ENCODE assay signal across 23 cellular contexts in genomic region chr4:156547891-156548290, GRCh38.
DNase-seq lines count a peak whose midpoint lies in the region; TF ChIP-seq lines count a peak whose summit lies in the region.
"Had no signal": no experiment of that assay in that cellular context is flagged by ENCODE, and none has a peak within 500 bp of the region (broad histone marks: within the 10 kb centered on the region; RNA-seq: fewer than 3 reads in every experiment).

No MANE protein-coding gene starts in this region.

- H3K27me3 ChIP-seq in osteoblast (ENCODE audit: insufficient read depth, low read length) (no peaks in the 10 kb centered on the region), neural progenitor cell (no peaks in the 10 kb centered on the region)
- H3K27me3 ChIP-seq: upper lobe of left lung had no signal

- H3K4me3 ChIP-seq in choroid plexus epithelial cell (ENCODE audit: low read depth, low read length) (no peak overlapping the region), osteoblast (ENCODE audit: insufficient read depth, low read length) (no peak overlapping the region), neural progenitor cell (no peak overlapping the region)
- H3K4me3 ChIP-seq: upper lobe of left lung had no signal

- no peaks in the 10 kb centered on the region for H3K27me3 Mint-ChIP-seq in neural progenitor cell (ENCODE audit: insufficient read depth, low read depth)
- H3K27me3 Mint-ChIP-seq: activated CD4-positive, alpha-beta T cell treated with anti-CD3 and anti-CD28 coated beads, Interleukin-2, amount 10 ng/mL, durations not matched to agents 7 days and 5 days; activated CD8-positive, alpha-beta memory T cell treated with anti-CD3 and anti-CD28 coated beads, Interleukin-2, amount 10 ng/mL, durations not matched to agents 7 days and 5 days; central memory CD8-positive, alpha-beta T cell; progenitor cell of endocrine pancreas had no signal

- TF ChIP-seq CTCF in choroid plexus epithelial cell (conservative IDR thresholded peaks at IDR 0.05; ENCODE audit: low read depth, low read length) (no peak), osteoblast (IDR thresholded peaks at IDR 0.05; ENCODE audit: extremely low read depth, low read depth, low read length) (no peak), neural progenitor cell (IDR thresholded peaks at IDR 0.05) (no peak)

- H3K4me3 Mint-ChIP-seq in neural progenitor cell = no peak overlapping the region
- H3K4me3 Mint-ChIP-seq: activated CD4-positive, alpha-beta T cell treated with anti-CD3 and anti-CD28 coated beads, Interleukin-2, amount 10 ng/mL, durations not matched to agents 7 days and 5 days; activated CD8-positive, alpha-beta memory T cell treated with anti-CD3 and anti-CD28 coated beads, Interleukin-2, amount 10 ng/mL, durations not matched to agents 7 days and 5 days; activated T-helper 1 cell treated with anti-CD3 and anti-CD28 coated beads, Interleukin-12 subunit alpha, Interleukin-12 subunit beta, Interleukin-2, Interleukin-4 antibody, amounts not matched to agents 30 ng/mL and 10 ng/mL and 1 ng/mL, durations not matched to agents 14 hours and 24 hours and 36 hours; central memory CD8-positive, alpha-beta T cell had no signal

- no peaks in the 10 kb centered on the region for H3F3A ChIP-seq in neural progenitor cell (ENCODE audit: low read depth)

- H3K4me1 ChIP-seq in osteoblast (ENCODE audit: insufficient read depth, low read length) = peaks cover 35% of the 10 kb centered on the region
- no peaks in the 10 kb centered on the region for H3K4me1 ChIP-seq in neural progenitor cell
- H3K4me1 ChIP-seq: upper lobe of left lung had no signal

- no peak overlapping the region for H3K9ac ChIP-seq in neural progenitor cell

- DNase-seq in EH (ENCODE audit: low read depth) (peak; percentile 39), RPMI7951 (ENCODE audit: low read depth) (peak; percentile 23), choroid plexus epithelial cell (ENCODE audit: low read depth) (peak; percentile 32), osteoblast (ENCODE audit: insufficient read length, low spot score, missing footprints) (no peak), GDM1 (lab: John Stamatoyannopoulos, UW) (no peak), neural progenitor cell (ENCODE audit: low spot score) (no peak), AG08396 (ENCODE audit: low spot score) (no peak)
- DNase-seq in activated CD4-positive, CD25-positive, alpha-beta regulatory T cell (lab: John Stamatoyannopoulos, UW) = no peak
- DNase-seq: activated CD4-positive, alpha-beta T cell treated with anti-CD3 and anti-CD28 coated beads, Interleukin-2, amount 10 ng/mL, durations not matched to agents 7 days and 5 days; activated CD8-positive, alpha-beta memory T cell treated with anti-CD3 and anti-CD28 coated beads, Interleukin-2, amount 10 ng/mL, durations not matched to agents 7 days and 5 days; activated naive CD4-positive, alpha-beta T cell treated with anti-CD3 and anti-CD28 coated beads, Interleukin-2, amount 50 U/mL, for 16 hours; effector CD4-positive, alpha-beta T cell; hypothalamus; NCI-H1048; NCI-H187 treated with DMSO at 0.1 percent for 48 hours; NCI-H69; upper lobe of left lung; WERI-Rb-1 had no signal

- H3K9me3 Mint-ChIP-seq in neural progenitor cell = peaks cover 3% of the 10 kb centered on the region
- H3K9me3 Mint-ChIP-seq: activated CD4-positive, alpha-beta T cell treated with anti-CD3 and anti-CD28 coated beads, Interleukin-2, amount 10 ng/mL, durations not matched to agents 7 days and 5 days; activated T-helper 1 cell treated with anti-CD3 and anti-CD28 coated beads, Interleukin-12 subunit alpha, Interleukin-12 subunit beta, Interleukin-2, Interleukin-4 antibody, amounts not matched to agents 30 ng/mL and 10 ng/mL and 1 ng/mL, durations not matched to agents 14 hours and 24 hours and 36 hours had no signal

- H3K79me2 ChIP-seq in osteoblast (ENCODE audit: insufficient read depth, low read length) (no peaks in the 10 kb centered on the region), neural progenitor cell (ENCODE audit: low read depth) (no peaks in the 10 kb centered on the region)

- peak overlapping the region; percentile 63 for H3K27ac ChIP-seq in osteoblast (ENCODE audit: low read depth, low read length)
- no peak overlapping the region for H3K27ac ChIP-seq in neural progenitor cell
- H3K27ac ChIP-seq: C4-2B, HL-60, upper lobe of left lung, WERI-Rb-1 had no signal

- H3K4me2 ChIP-seq in osteoblast (ENCODE audit: insufficient read depth, low read length) = peak overlapping the region; percentile 34
- H3K4me2 ChIP-seq in neural progenitor cell = no peak overlapping the region

- H3K4me1 Mint-ChIP-seq in neural progenitor cell = no peaks in the 10 kb centered on the region
- H3K4me1 Mint-ChIP-seq: activated CD4-positive, alpha-beta T cell treated with anti-CD3 and anti-CD28 coated beads, Interleukin-2, amount 10 ng/mL, durations not matched to agents 7 days and 5 days; activated CD8-positive, alpha-beta memory T cell treated with anti-CD3 and anti-CD28 coated beads, Interleukin-2, amount 10 ng/mL, durations not matched to agents 7 days and 5 days; central memory CD8-positive, alpha-beta T cell had no signal

- no peaks in the 10 kb centered on the region for H3K36me3 ChIP-seq in osteoblast (ENCODE audit: insufficient read depth, low read length)
- H3K36me3 ChIP-seq in neural progenitor cell = no peaks in the 10 kb centered on the region
- H3K36me3 ChIP-seq: upper lobe of left lung, WERI-Rb-1 had no signal

- no peaks in the 10 kb centered on the region for H3K36me3 Mint-ChIP-seq in neural progenitor cell
- H3K36me3 Mint-ChIP-seq: activated CD8-positive, alpha-beta memory T cell treated with anti-CD3 and anti-CD28 coated beads, Interleukin-2, amount 10 ng/mL, durations not matched to agents 7 days and 5 days had no signal

- H3K9me3 ChIP-seq in osteoblast (ENCODE audit: low read depth, low read length) = no peaks in the 10 kb centered on the region
- no peaks in the 10 kb centered on the region for H3K9me3 ChIP-seq in neural progenitor cell (ENCODE audit: low read depth)
- H3K9me3 ChIP-seq: upper lobe of left lung had no signal

- no peak overlapping the region for H3K27ac Mint-ChIP-seq in neural progenitor cell
- H3K27ac Mint-ChIP-seq: activated CD4-positive, alpha-beta T cell treated with anti-CD3 and anti-CD28 coated beads, Interleukin-2, amount 10 ng/mL, durations not matched to agents 7 days and 5 days; activated CD8-positive, alpha-beta memory T cell treated with anti-CD3 and anti-CD28 coated beads, Interleukin-2, amount 10 ng/mL, durations not matched to agents 7 days and 5 days; activated T-helper 1 cell treated with anti-CD3 and anti-CD28 coated beads, Interleukin-12 subunit alpha, Interleukin-12 subunit beta, Interleukin-2, Interleukin-4 antibody, amounts not matched to agents 30 ng/mL and 10 ng/mL and 1 ng/mL, durations not matched to agents 14 hours and 24 hours and 36 hours; progenitor cell of endocrine pancreas had no signal

- H2AFZ ChIP-seq in osteoblast (ENCODE audit: low read length) (no peak overlapping the region), neural progenitor cell (replicated peaks) (no peak overlapping the region)

- H4K20me1 ChIP-seq in osteoblast (ENCODE audit: insufficient read depth, low read length) (no peaks in the 10 kb centered on the region), neural progenitor cell (ENCODE audit: low read depth) (no peaks in the 10 kb centered on the region)

Comparison
In these comparisons a context has a peak if more than half of its experiments do, and no peak if none do; other contexts are left out.
1. DNase-seq: peak in EH (single experiment), RPMI7951 (single experiment) and choroid plexus epithelial cell (single experiment); none in osteoblast (single experiment), activated CD4-positive, CD25-positive, alpha-beta regulatory T cell (0 of 4), GDM1 (single experiment), neural progenitor cell (single experiment) and AG08396 (single experiment).